In the genomic region with DNA sequence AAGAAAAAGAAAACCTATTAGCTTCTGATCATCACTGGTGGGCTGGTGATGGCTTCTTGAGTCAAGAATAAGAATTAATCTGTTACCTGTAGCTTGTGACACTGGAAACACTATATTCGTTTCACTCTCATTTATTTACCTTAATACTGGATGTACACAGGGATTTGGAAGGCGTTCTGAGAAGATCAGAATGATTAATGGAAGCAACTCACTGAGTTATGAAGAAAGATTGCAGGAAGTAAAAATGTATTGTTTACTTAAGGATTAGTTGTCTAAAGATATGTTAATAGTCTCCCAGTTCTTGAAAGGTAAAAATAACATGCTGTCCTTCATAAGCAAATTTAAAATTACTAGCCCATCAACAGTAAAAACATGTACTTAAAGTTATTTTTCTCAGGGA, we compare ENCODE assay signal across 30 cellular contexts.
"Had no signal": no experiment of that assay in that cellular context is flagged by ENCODE, and none has a peak within 500 bp of the region (broad histone marks: within the 10 kb centered on the region; RNA-seq: fewer than 3 reads in every experiment).

No MANE protein-coding gene starts in this region.

- DNase-seq: activated CD4-positive, alpha-beta T cell treated with anti-CD3 and anti-CD28 coated beads for 36 hours; activated CD4-positive, CD25-positive, alpha-beta regulatory T cell; activated CD8-positive, alpha-beta memory T cell treated with anti-CD3 and anti-CD28 coated beads, Interleukin-2, amount 10 ng/mL, durations not matched to agents 7 days and 5 days; activated CD8-positive, alpha-beta T cell treated with anti-CD3 and anti-CD28 coated beads, Interleukin-2, amount 10 ng/mL, durations not matched to agents 7 days and 5 days; activated naive CD8-positive, alpha-beta T cell treated with anti-CD3 and anti-CD28 coated beads, Interleukin-2, amount 50 U/mL, for 24 hours; activated T-cell treated with anti-CD3 and anti-CD28 coated beads, Interleukin-2, amount 50 U/mL, for 48 hours; amygdala; dermis blood vessel endothelial cell; effector CD4-positive, alpha-beta T cell; gastrocnemius medialis; glutamatergic neuron; islet precursor cell; left ventricle myocardium inferior; mesendoderm; natural killer cell; occipital lobe; small intestine; stimulated activated CD4-positive, alpha-beta T cell treated with anti-CD3 and anti-CD28 coated beads, Interleukin-4, amount 100 ng/mL, for 24 hours had no signal

- H3K27me3 Mint-ChIP-seq: activated CD4-positive, alpha-beta T cell treated with anti-CD3 and anti-CD28 coated beads for 36 hours; activated CD8-positive, alpha-beta memory T cell treated with anti-CD3 and anti-CD28 coated beads, Interleukin-2, amount 10 ng/mL, durations not matched to agents 7 days and 5 days; activated naive CD4-positive, alpha-beta T cell treated with anti-CD3 and anti-CD28 coated beads, Interleukin-2, amount 50 U/mL, for 24 hours; activated naive CD8-positive, alpha-beta T cell treated with anti-CD3 and anti-CD28 coated beads, Interleukin-2, amount 50 U/mL, for 24 hours; stimulated activated naive CD8-positive, alpha-beta T cell treated with anti-CD3 and anti-CD28 coated beads, Interleukin-15, Interleukin-2, amounts not matched to agents 100 ng/mL and 50 ng/mL, for 24 hours; type B pancreatic cell had no signal

- H2AFZ ChIP-seq: neural progenitor cell had no signal

- H3K4me1 ChIP-seq: gastrocnemius medialis, left ventricle myocardium inferior, vagina had no signal

- H3K36me3 ChIP-seq: gastrocnemius medialis, left ventricle myocardium inferior, neural progenitor cell, vagina had no signal

- H3K4me1 Mint-ChIP-seq: activated CD4-positive, alpha-beta T cell treated with anti-CD3 and anti-CD28 coated beads for 36 hours; activated CD8-positive, alpha-beta memory T cell treated with anti-CD3 and anti-CD28 coated beads, Interleukin-2, amount 10 ng/mL, durations not matched to agents 7 days and 5 days; activated naive CD4-positive, alpha-beta T cell treated with anti-CD3 and anti-CD28 coated beads, Interleukin-2, amount 50 U/mL, for 24 hours; activated naive CD8-positive, alpha-beta T cell treated with anti-CD3 and anti-CD28 coated beads, Interleukin-2, amount 50 U/mL, for 24 hours; natural killer cell; stimulated activated effector memory CD8-positive, alpha-beta T cell treated with anti-CD3 and anti-CD28 coated beads, Interleukin-12 subunit alpha, Interleukin-12 subunit beta, amount 100 ng/mL, for 72 hours had no signal

- H3K4me3 ChIP-seq: gastrocnemius medialis, left ventricle myocardium inferior, lung, neural progenitor cell, vagina had no signal

- H3K4me2 ChIP-seq: neural progenitor cell had no signal

- H3K27ac Mint-ChIP-seq: activated CD4-positive, alpha-beta T cell treated with anti-CD3 and anti-CD28 coated beads for 36 hours; activated CD8-positive, alpha-beta memory T cell treated with anti-CD3 and anti-CD28 coated beads, Interleukin-2, amount 10 ng/mL, durations not matched to agents 7 days and 5 days; activated CD8-positive, alpha-beta T cell treated with anti-CD3 and anti-CD28 coated beads, Interleukin-2, amount 10 ng/mL, durations not matched to agents 7 days and 5 days; activated naive CD4-positive, alpha-beta T cell treated with anti-CD3 and anti-CD28 coated beads, Interleukin-2, amount 50 U/mL, for 24 hours; activated naive CD8-positive, alpha-beta T cell treated with anti-CD3 and anti-CD28 coated beads, Interleukin-2, amount 50 U/mL, for 24 hours; activated T-helper 2 cell treated with anti-CD3 and anti-CD28 coated beads, Interferon-gamma antibody, Interleukin-2, Interleukin-4, amounts not matched to agents 10 μg/mL and 5 μg/mL and 100 μg/mL, durations not matched to agents 14 hours and 24 hours and 36 hours; natural killer cell; neural progenitor cell; stimulated activated effector memory CD8-positive, alpha-beta T cell treated with anti-CD3 and anti-CD28 coated beads, Interleukin-12 subunit alpha, Interleukin-12 subunit beta, amount 100 ng/mL, for 72 hours; stimulated activated naive CD8-positive, alpha-beta T cell treated with anti-CD3 and anti-CD28 coated beads, Interleukin-15, Interleukin-2, amounts not matched to agents 100 ng/mL and 50 ng/mL, for 24 hours; T-helper 2 cell treated with Interferon-gamma antibody and Interleukin-4, amounts not matched to agents 5 μg/mL and 100 μg/mL, for 36 hours; type B pancreatic cell had no signal

- ATAC-seq: activated CD4-positive, alpha-beta T cell treated with anti-CD3 and anti-CD28 coated beads for 36 hours; activated CD8-positive, alpha-beta memory T cell treated with anti-CD3 and anti-CD28 coated beads, Interleukin-2, amount 10 ng/mL, durations not matched to agents 7 days and 5 days; activated CD8-positive, alpha-beta T cell treated with anti-CD3 and anti-CD28 coated beads, Interleukin-2, amount 10 ng/mL, durations not matched to agents 7 days and 5 days; activated naive CD8-positive, alpha-beta T cell treated with anti-CD3 and anti-CD28 coated beads, Interleukin-2, amount 50 U/mL, for 24 hours; gastrocnemius medialis; natural killer cell; sciatic nerve; stimulated activated effector memory CD8-positive, alpha-beta T cell treated with anti-CD3 and anti-CD28 coated beads, Interleukin-12 subunit alpha, Interleukin-12 subunit beta, amount 100 ng/mL, for 72 hours had no signal

- H3K9me3 ChIP-seq: gastrocnemius medialis, vagina had no signal

- H3K4me3 Mint-ChIP-seq: activated CD4-positive, alpha-beta T cell treated with anti-CD3 and anti-CD28 coated beads for 36 hours; activated CD8-positive, alpha-beta memory T cell treated with anti-CD3 and anti-CD28 coated beads, Interleukin-2, amount 10 ng/mL, durations not matched to agents 7 days and 5 days; activated CD8-positive, alpha-beta T cell treated with anti-CD3 and anti-CD28 coated beads, Interleukin-2, amount 10 ng/mL, durations not matched to agents 7 days and 5 days; activated naive CD4-positive, alpha-beta T cell treated with anti-CD3 and anti-CD28 coated beads, Interleukin-2, amount 50 U/mL, for 24 hours; activated naive CD8-positive, alpha-beta T cell treated with anti-CD3 and anti-CD28 coated beads, Interleukin-2, amount 50 U/mL, for 24 hours; natural killer cell; neural progenitor cell; stimulated activated effector memory CD8-positive, alpha-beta T cell treated with anti-CD3 and anti-CD28 coated beads, Interleukin-12 subunit alpha, Interleukin-12 subunit beta, amount 100 ng/mL, for 72 hours; stimulated activated naive CD8-positive, alpha-beta T cell treated with anti-CD3 and anti-CD28 coated beads, Interleukin-15, Interleukin-2, amounts not matched to agents 100 ng/mL and 50 ng/mL, for 24 hours; T-helper 2 cell treated with Interferon-gamma antibody and Interleukin-4, amounts not matched to agents 5 μg/mL and 100 μg/mL, for 36 hours; type B pancreatic cell had no signal

- H3K27ac ChIP-seq: epithelial cell of prostate, gastrocnemius medialis, left ventricle myocardium inferior, neural progenitor cell, vagina had no signal

- FAIRE-seq: colon, small intestine had no signal

- H3K9ac ChIP-seq: neural progenitor cell had no signal

- H3K27me3 ChIP-seq: gastrocnemius medialis, neural progenitor cell, vagina had no signal

- H3K9me3 Mint-ChIP-seq: neural progenitor cell, type B pancreatic cell had no signal

- H3K36me3 Mint-ChIP-seq: activated CD8-positive, alpha-beta memory T cell treated with anti-CD3 and anti-CD28 coated beads, Interleukin-2, amount 10 ng/mL, durations not matched to agents 7 days and 5 days; activated naive CD4-positive, alpha-beta T cell treated with anti-CD3 and anti-CD28 coated beads, Interleukin-2, amount 50 U/mL, for 24 hours; natural killer cell; neural progenitor cell; stimulated activated effector memory CD8-positive, alpha-beta T cell treated with anti-CD3 and anti-CD28 coated beads, Interleukin-12 subunit alpha, Interleukin-12 subunit beta, amount 100 ng/mL, for 72 hours; type B pancreatic cell had no signal
